Comparison of ENCODE assay signal across 32 cellular contexts in genomic region chr11:25293166-25293565, GRCh38.
"Had no signal": no experiment of that assay in that cellular context is flagged by ENCODE, and none has a peak within 500 bp of the region (broad histone marks: within the 10 kb centered on the region; RNA-seq: fewer than 3 reads in every experiment).

No MANE protein-coding gene starts in this region.

- FAIRE-seq: bronchial epithelial cell, TTC549 had no signal

- ATAC-seq: activated CD8-positive, alpha-beta T cell treated with anti-CD3 and anti-CD28 coated beads for 36 hours; activated naive CD4-positive, alpha-beta T cell treated with anti-CD3 and anti-CD28 coated beads, Interleukin-2, amount 50 U/mL, for 72 hours; activated T-cell treated with anti-CD3 and anti-CD28 coated beads, Interleukin-2, amount 50 U/mL, for 4 hours; activated T-cell treated with anti-CD3 and anti-CD28 coated beads, Interleukin-2, amount 50 U/mL, for 72 hours; activated T-helper 17 cell treated with anti-CD3 and anti-CD28 coated beads, Interleukin-2, amount 50 U/mL, for 72 hours had no signal

- H3K27me3 ChIP-seq: adrenal gland, cardiac muscle cell had no signal

- H3K27ac ChIP-seq: adrenal gland, cardiac muscle cell, VCaP had no signal

- H3K4me1 ChIP-seq: adrenal gland had no signal

- DNase-seq: activated B cell treated with CpG ODN at 0.5 μM for 24 hours; activated CD4-positive, alpha-beta memory T cell treated with anti-CD3 and anti-CD28 coated beads for 36 hours; activated CD4-positive, alpha-beta T cell treated with anti-CD3 and anti-CD28 coated beads for 4 hours; activated CD4-positive, alpha-beta T cell treated with anti-CD3 and anti-CD28 coated beads, Interleukin-2, amount 10 ng/mL, durations not matched to agents 24 days and 14 days; activated CD4-positive, alpha-beta T cell treated with anti-CD3 and anti-CD28 coated beads, Interleukin-2, amount 50 U/mL, for 1 hour; activated CD4-positive, alpha-beta T cell treated with anti-CD3 and anti-CD28 coated beads, Interleukin-2, amount 50 U/mL, for 4 hours; activated CD4-positive, CD25-positive, alpha-beta regulatory T cell treated with anti-CD3 and anti-CD28 coated beads, Interleukin-2, amount 50 U/mL, for 72 hours; activated CD8-positive, alpha-beta memory T cell treated with anti-CD3 and anti-CD28 coated beads, Interleukin-2, amount 50 U/mL, for 4 hours; activated CD8-positive, alpha-beta T cell treated with anti-CD3 and anti-CD28 coated beads for 36 hours; activated effector memory CD4-positive, alpha-beta T cell treated with anti-CD3 and anti-CD28 coated beads, Interleukin-2, amount 50 U/mL, for 16 hours; activated gamma-delta T cell treated with Interleukin-2 at 50 U/mL for 16 hours; activated naive CD4-positive, alpha-beta T cell; activated naive CD4-positive, alpha-beta T cell treated with anti-CD3 and anti-CD28 coated beads for 36 hours; activated naive CD4-positive, alpha-beta T cell treated with anti-CD3 and anti-CD28 coated beads, Interleukin-2, amount 50 U/mL, for 16 hours; activated naive CD8-positive, alpha-beta T cell treated with anti-CD3 and anti-CD28 coated beads for 36 hours; activated T-cell treated with anti-CD3 and anti-CD28 coated beads for 4 hours; activated T-cell treated with anti-CD3 and anti-CD28 coated beads, Interleukin-2, amount 50 U/mL, for 1 hour; activated T-cell treated with anti-CD3 and anti-CD28 coated beads, Interleukin-2, amount 50 U/mL, for 4 hours; activated T-cell treated with anti-CD3 and anti-CD28 coated beads, Interleukin-2, amount 50 U/mL, for 72 hours; adrenal gland; amniotic stem cell; aorta; caudate nucleus; cerebellar nuclear complex; T-helper 2 cell; T-helper 9 cell had no signal

- H3K4me3 ChIP-seq: adrenal gland, cardiac muscle cell had no signal

- H3K36me3 ChIP-seq: adrenal gland, cardiac muscle cell had no signal
